ENCODE assay signal across 1 cellular context in the genomic region with DNA sequence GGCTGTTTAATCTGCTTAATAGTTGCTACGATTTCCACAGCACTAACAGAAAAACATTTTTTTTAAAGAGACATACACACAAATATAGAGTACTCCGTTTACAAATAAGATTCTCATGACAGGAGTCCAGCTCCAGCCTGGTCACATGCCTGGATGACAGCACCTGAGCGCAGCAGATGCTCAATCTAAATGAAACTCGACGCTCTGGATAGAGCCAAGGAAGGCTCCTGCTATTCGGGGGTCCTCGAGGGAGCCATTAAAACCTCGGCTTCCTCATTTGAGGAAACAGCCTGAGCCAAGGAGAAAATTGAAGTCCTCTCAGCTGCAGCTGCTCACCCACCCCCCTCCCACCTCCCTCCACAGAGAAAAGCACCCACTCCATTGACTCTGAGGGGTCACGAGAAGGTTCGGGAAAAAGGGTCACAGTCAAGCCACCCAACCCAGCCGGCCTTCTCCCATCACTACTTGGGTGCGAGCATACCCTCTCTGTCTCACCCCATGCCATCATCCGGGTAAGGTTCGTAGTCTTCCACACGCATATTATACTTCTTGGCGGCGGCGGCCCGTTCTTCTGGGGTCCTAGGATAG.
TF ChIP-seq lines count a peak whose summit lies in the region.

No MANE protein-coding gene starts in this region.

TF ChIP-seq in H1, 55 proteins besides CTCF, POLR2A, EP300 and RAD21:
- TF ChIP-seq, protein P1, sequence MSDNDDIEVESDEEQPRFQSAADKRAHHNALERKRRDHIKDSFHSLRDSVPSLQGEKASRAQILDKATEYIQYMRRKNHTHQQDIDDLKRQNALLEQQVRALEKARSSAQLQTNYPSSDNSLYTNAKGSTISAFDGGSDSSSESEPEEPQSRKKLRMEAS (IDR thresholded peaks at IDR 0.05) = 0 out of 2 replicates have a peak, but pooled peaks have one; percentile 6
- no peak for TF ChIP-seq RBBP5 (IDR thresholded peaks at IDR 0.05; ENCODE audit: borderline replicate concordance, low read depth, low read length)
TF ChIP-seq in H1: peak in this region for 1.
